17 cellular contexts compared by ENCODE assay signal in genomic region chr17:78522031-78522809, GRCh38. TPM values are rescaled to one million over a fixed set of nuclear protein-coding genes. Genes with fewer than 3 reads are reported as not detected.
DNase-seq lines count a peak whose midpoint lies in the region; ATAC-seq, FAIRE-seq and TF ChIP-seq lines count a peak whose summit lies in the region.
"Had no signal": no experiment of that assay in that cellular context is flagged by ENCODE, and none has a peak within 500 bp of the region (broad histone marks: within the 10 kb centered on the region; RNA-seq: fewer than 3 reads in every experiment).

No MANE protein-coding gene starts in this region.

- H3K27me3 Mint-ChIP-seq in CD4-positive, CD25-positive, alpha-beta regulatory T cell, result peaks cover 10% of the 10 kb centered on the region
- peaks cover 0 to 12% of the 10 kb centered on the region in 2 donors for H3K27me3 Mint-ChIP-seq in stimulated activated naive B cell treated with anti-CD40 and anti-IgM and Interleukin-4, amounts not matched to agents 10 μg/mL and 1 μg/mL and 100 μg/mL, for 72 hours

- H3K4me1 ChIP-seq in CD4-positive, CD25-positive, alpha-beta regulatory T cell (ENCODE audit: control insufficient read depth, insufficient read depth, low read length, poor library complexity, severe bottlenecking), result no peaks in the 10 kb centered on the region
- H3K4me1 ChIP-seq in RWPE2 (ENCODE audit: insufficient read depth, poor library complexity, severe bottlenecking) (peaks cover 5% of the 10 kb centered on the region), kidney (ENCODE audit: control insufficient read depth in 1 of 2, insufficient read depth in 1 of 2, low read depth in 1 of 2, low read length in 2 of 2) (no peaks in the 10 kb centered on the region)

- DNase-seq in CD4-positive, CD25-positive, alpha-beta regulatory T cell, result no peak
- DNase-seq in RWPE2 (ENCODE audit: low spot score) (peak; percentile 15), kidney (peak; percentile 37)
- DNase-seq in stimulated activated naive B cell treated with anti-CD40 and anti-IgM and Interleukin-4, amounts not matched to agents 10 μg/mL and 1 μg/mL and 100 μg/mL, for 72 hours, result no peak
- no peak for DNase-seq in stimulated activated naive CD4-positive, alpha-beta T cell treated with Interleukin-2 at 50 U/mL for 16 hours (lab: John Stamatoyannopoulos, UW)
- DNase-seq: Caco-2; CD8-positive, alpha-beta memory T cell; DND-41; GF-D8; HCEC 1CT; HFFc6 had no signal

- no peak overlapping the region for H3K4me3 ChIP-seq in CD4-positive, CD25-positive, alpha-beta regulatory T cell (ENCODE audit: low read depth, low read length)
- H3K4me3 ChIP-seq in RWPE2 (ENCODE audit: severe bottlenecking) (no peak overlapping the region), kidney (ENCODE audit: low read length in 2 of 2) (no peak overlapping the region)
- H3K4me3 ChIP-seq: A549 had no signal

- intact Hi-C loops in kidney (cut with DNase I), result no loop called here

- H3K9me3 ChIP-seq in CD4-positive, CD25-positive, alpha-beta regulatory T cell (ENCODE audit: control insufficient read depth in 2 of 2, low read length in 2 of 2), result no peaks in the 10 kb centered on the region
- no peaks in the 10 kb centered on the region for H3K9me3 ChIP-seq in RWPE2 (ENCODE audit: severe bottlenecking)
- no peaks in the 10 kb centered on the region for H3K9me3 ChIP-seq in kidney (ENCODE audit: control insufficient read depth in 1 of 2, low read length in 2 of 2)
- H3K9me3 ChIP-seq: A549, Caco-2 had no signal

- no peaks in the 10 kb centered on the region for H3K4me1 Mint-ChIP-seq in CD4-positive, CD25-positive, alpha-beta regulatory T cell
- no peaks in the 10 kb centered on the region for H3K4me1 Mint-ChIP-seq in stimulated activated naive B cell treated with anti-CD40 and anti-IgM and Interleukin-4, amounts not matched to agents 10 μg/mL and 1 μg/mL and 100 μg/mL, for 72 hours
- H3K4me1 Mint-ChIP-seq: CD14-positive monocyte; CD8-positive, alpha-beta memory T cell had no signal

- H3K36me3 Mint-ChIP-seq in CD4-positive, CD25-positive, alpha-beta regulatory T cell, result no peaks in the 10 kb centered on the region
- no peaks in the 10 kb centered on the region for H3K36me3 Mint-ChIP-seq in stimulated activated naive B cell treated with anti-CD40 and anti-IgM and Interleukin-4, amounts not matched to agents 10 μg/mL and 1 μg/mL and 100 μg/mL, for 72 hours
- H3K36me3 Mint-ChIP-seq: CD14-positive monocyte; CD8-positive, alpha-beta memory T cell had no signal

- no peak for ATAC-seq in CD4-positive, CD25-positive, alpha-beta regulatory T cell (ENCODE audit: low read depth in 2 of 2)
- ATAC-seq in RWPE2 (ENCODE audit: low read depth) (no peak), HG03354 (IDR thresholded peaks at IDR 0.05; ENCODE audit: poor library complexity, severe bottlenecking, unreplicated experiment) (no peak)
- ATAC-seq in stimulated activated naive B cell treated with anti-CD40 and anti-IgM and Interleukin-4, amounts not matched to agents 10 μg/mL and 1 μg/mL and 100 μg/mL, for 72 hours (replicated peaks), result no peak
- ATAC-seq: A549 had no signal

- H3K36me3 ChIP-seq in CD4-positive, CD25-positive, alpha-beta regulatory T cell (ENCODE audit: control insufficient read depth, insufficient read depth, low read length), result no peaks in the 10 kb centered on the region
- H3K36me3 ChIP-seq in RWPE2 (ENCODE audit: low read depth), result no peaks in the 10 kb centered on the region
- no peaks in the 10 kb centered on the region for H3K36me3 ChIP-seq in kidney (ENCODE audit: control insufficient read depth in 1 of 2, insufficient read depth in 2 of 2, low read length in 2 of 2)

- H3K9ac ChIP-seq in kidney (ENCODE audit: low read length in 2 of 2), result no peak overlapping the region

- H3K4me3 Mint-ChIP-seq in CD4-positive, CD25-positive, alpha-beta regulatory T cell, result no peak overlapping the region
- no peak overlapping the region for H3K4me3 Mint-ChIP-seq in stimulated activated naive B cell treated with anti-CD40 and anti-IgM and Interleukin-4, amounts not matched to agents 10 μg/mL and 1 μg/mL and 100 μg/mL, for 72 hours
- H3K4me3 Mint-ChIP-seq: CD14-positive monocyte; CD8-positive, alpha-beta memory T cell; HFFc6 had no signal

- H3K27ac ChIP-seq in CD4-positive, CD25-positive, alpha-beta regulatory T cell (ENCODE audit: insufficient read depth, low read length, poor library complexity, severe bottlenecking), result no peak overlapping the region
- H3K27ac ChIP-seq in RWPE2 (ENCODE audit: poor library complexity, severe bottlenecking), result no peak overlapping the region
- no peak overlapping the region for H3K27ac ChIP-seq in kidney (ENCODE audit: low read depth in 2 of 2, low read length in 2 of 2)
- H3K27ac ChIP-seq: HL-60 had no signal

- FAIRE-seq in kidney (lab: Jason Lieb, UNC), result no peak
- FAIRE-seq: A549 had no signal

- peak overlapping the region in 2 of 3 donors; percentile 16 to 30 for H3K27ac Mint-ChIP-seq in CD4-positive, CD25-positive, alpha-beta regulatory T cell
- peak overlapping the region; percentile 88 for H3K27ac Mint-ChIP-seq in stimulated activated naive B cell treated with anti-CD40 and anti-IgM and Interleukin-4, amounts not matched to agents 10 μg/mL and 1 μg/mL and 100 μg/mL, for 72 hours
- H3K27ac Mint-ChIP-seq: HFFc6 had no signal

- H3K9me3 Mint-ChIP-seq in CD4-positive, CD25-positive, alpha-beta regulatory T cell, result peaks cover 0 to 2% (median 0%) of the 10 kb centered on the region in 7 donors
- H3K9me3 Mint-ChIP-seq in stimulated activated naive B cell treated with anti-CD40 and anti-IgM and Interleukin-4, amounts not matched to agents 10 μg/mL and 1 μg/mL and 100 μg/mL, for 72 hours, result no peaks in the 10 kb centered on the region
- H3K9me3 Mint-ChIP-seq: CD14-positive monocyte; CD8-positive, alpha-beta memory T cell; HFFc6 had no signal

- H3K27me3 ChIP-seq in CD4-positive, CD25-positive, alpha-beta regulatory T cell (ENCODE audit: control insufficient read depth, insufficient read depth, low read length), result no peaks in the 10 kb centered on the region
- H3K27me3 ChIP-seq in RWPE2 (ENCODE audit: insufficient read depth, poor library complexity, severe bottlenecking), result no peaks in the 10 kb centered on the region

- TF ChIP-seq CTCF in RWPE2 (IDR thresholded peaks at IDR 0.05; ENCODE audit: poor library complexity, severe bottlenecking) (no peak), kidney (IDR thresholded peaks at IDR 0.05; ENCODE audit: borderline replicate concordance, extremely low read depth, insufficient read depth) (no peak)

RNA-seq across cellular contexts. Expression of gene DNAH17, which starts 55.0 kb away (rescaled TPM):
- 0.57 TPM for total RNA-seq in CD4-positive, CD25-positive, alpha-beta regulatory T cell
- 1 to 10 TPM in 2 of 4 donors, under 1 TPM in 1, not detected in 1; 0.24 to 3.4 (median 1.1) TPM for polyA plus RNA-seq in CD4-positive, CD25-positive, alpha-beta regulatory T cell
- 0.09 TPM for total RNA-seq in kidney
- polyA plus RNA-seq in kidney (ENCODE audit: insufficient read depth, low read depth, low replicate concordance), result 0.17 TPM
- total RNA-seq: HFFc6 had no signal
- polyA plus RNA-seq: AG04450; BJ; CD8-positive, alpha-beta memory T cell had no signal

Comparison
In these comparisons a context has a peak if more than half of its experiments do, and no peak if none do; other contexts are left out.
1. DNase-seq: peak in RWPE2 (single experiment) and kidney (single experiment); none in CD4-positive, CD25-positive, alpha-beta regulatory T cell (0 of 3), stimulated activated naive B cell treated with anti-CD40 and anti-IgM and Interleukin-4, amounts not matched to agents 10 μg/mL and 1 μg/mL and 100 μg/mL, for 72 hours (single experiment) and stimulated activated naive CD4-positive, alpha-beta T cell treated with Interleukin-2 at 50 U/mL for 16 hours (single experiment).